8 cellular contexts compared by ENCODE assay signal in the genomic region with DNA sequence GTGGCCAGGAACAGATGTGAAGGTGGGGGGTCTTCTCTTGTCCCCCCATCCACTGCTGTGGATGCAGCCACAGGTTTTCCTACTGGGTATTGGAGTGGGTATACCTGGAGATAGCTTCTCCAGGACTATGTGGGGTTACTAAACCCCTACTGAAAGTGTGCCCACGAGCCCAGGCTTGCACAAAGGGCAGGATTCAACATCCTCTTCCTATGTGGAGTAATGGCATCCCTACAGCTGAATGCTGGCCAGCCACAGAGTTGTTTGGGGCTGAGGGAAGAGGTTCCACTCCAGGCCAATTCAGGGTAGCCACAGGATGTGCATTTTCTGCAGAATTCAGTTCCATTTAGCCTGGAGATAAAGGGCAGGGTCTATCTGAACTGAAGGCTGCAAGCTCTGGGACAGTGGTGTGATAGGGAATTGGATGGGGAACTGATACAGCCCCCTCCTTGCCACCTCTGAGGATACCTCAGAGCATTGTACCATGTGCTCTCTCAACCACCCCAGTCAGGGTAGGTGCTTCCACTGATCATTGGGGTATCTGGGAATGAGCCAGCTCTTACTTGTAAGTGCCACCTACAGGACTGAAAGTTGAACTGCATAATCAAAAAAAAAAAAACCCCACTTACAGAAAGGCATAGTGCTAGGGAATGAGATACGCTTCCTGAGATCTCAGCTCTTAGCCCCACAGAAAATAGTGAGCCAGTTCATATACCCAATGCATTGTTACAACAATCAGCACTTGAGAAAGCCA.
DNase-seq lines count a peak whose midpoint lies in the region; ATAC-seq and TF ChIP-seq lines count a peak whose summit lies in the region.

No MANE protein-coding gene starts in this region.

- TF ChIP-seq CTCF in AG10803 (conservative IDR thresholded peaks at IDR 0.05; ENCODE audit: low read length) (peak; percentile 31), fibroblast of mammary gland (conservative IDR thresholded peaks at IDR 0.05; ENCODE audit: control insufficient read depth, insufficient read depth, low read depth, low read length) (peak; percentile 42)

- peak; percentile 46 for ATAC-seq in GM19452 (IDR thresholded peaks at IDR 0.05; ENCODE audit: unreplicated experiment)
- no peak for ATAC-seq in HG03025 (IDR thresholded peaks at IDR 0.05; ENCODE audit: low FRiP score, unreplicated experiment)
- ATAC-seq in GM18520 (IDR thresholded peaks at IDR 0.05; ENCODE audit: unreplicated experiment) = no peak

- H3K4me3 ChIP-seq in AG10803 (ENCODE audit: low read length) (no peak overlapping the region), fibroblast of mammary gland (ENCODE audit: control insufficient read depth, low read depth, low read length) (no peak overlapping the region)

- DNase-seq in AG10803 (ENCODE audit: low read depth) (no peak), NCI-H226 (peak; percentile 44), fibroblast of mammary gland (ENCODE audit: low read depth) (peak; percentile 61), NCI-H2227 (lab: John Stamatoyannopoulos, UW; ENCODE audit: unreplicated experiment) (no peak), SIG-M5 treated with dmso at 0.1 percent for 504 hours (lab: John Stamatoyannopoulos, UW; ENCODE audit: unreplicated experiment) (no peak)

Comparison
In these comparisons a context has a peak if more than half of its experiments do, and no peak if none do; other contexts are left out.
1. DNase-seq: peak in NCI-H226 (single experiment) and fibroblast of mammary gland (single experiment); none in AG10803 (single experiment), NCI-H2227 (single experiment) and SIG-M5 treated with dmso at 0.1 percent for 504 hours (single experiment).